Comparison of ENCODE assay signal across 14 cellular contexts in the genomic region with DNA sequence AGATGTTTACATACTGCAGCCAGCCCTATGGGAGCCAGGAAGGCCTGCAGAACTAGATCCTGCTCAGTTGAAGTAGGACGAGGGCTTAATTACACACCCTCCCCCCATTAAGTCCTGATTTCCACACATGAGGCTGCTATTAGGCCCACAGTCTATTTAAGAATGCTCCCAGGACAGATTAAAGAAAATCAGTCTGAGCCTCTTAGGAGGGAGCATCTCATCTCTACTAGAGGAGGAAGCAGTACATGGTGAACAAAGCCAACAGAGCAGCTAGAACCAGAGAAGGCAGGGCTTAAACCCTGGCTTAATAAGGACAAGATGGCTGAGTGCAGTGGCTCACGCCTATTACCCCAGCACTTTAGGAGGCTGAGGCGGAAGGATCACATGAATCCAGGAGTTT.
"Had no signal": no experiment of that assay in that cellular context is flagged by ENCODE, and none has a peak within 500 bp of the region (broad histone marks: within the 10 kb centered on the region; RNA-seq: fewer than 3 reads in every experiment).

No MANE protein-coding gene starts in this region.

- H3K4me3 Mint-ChIP-seq: naive B cell, T-helper 17 cell had no signal

- H3K27me3 ChIP-seq: adrenal gland, body of pancreas, transverse colon had no signal

- H3K9me3 Mint-ChIP-seq: naive B cell had no signal

- FAIRE-seq: small intestine had no signal

- H3K36me3 ChIP-seq: adrenal gland, transverse colon had no signal

- H3K27ac Mint-ChIP-seq: naive B cell, T-helper 17 cell had no signal

- H3K4me1 Mint-ChIP-seq: naive B cell, T-helper 17 cell had no signal

- H3K27ac ChIP-seq: adrenal gland, body of pancreas, transverse colon had no signal

- H3K4me1 ChIP-seq: transverse colon had no signal

- DNase-seq: activated CD4-positive, alpha-beta T cell treated with anti-CD3 and anti-CD28 coated beads, Interleukin-2, amount 50 U/mL, for 4 hours; activated T-cell treated with anti-CD3 and anti-CD28 coated beads, Interleukin-2, amount 50 U/mL, for 48 hours; adrenal gland; body of pancreas; cerebellar nuclear complex; hypothalamus; kidney glomerular epithelial cell; midbrain; naive B cell; right cardiac atrium; small intestine; substantia nigra; T-helper 17 cell; transverse colon had no signal

- H3K36me3 Mint-ChIP-seq: naive B cell had no signal

- H3K4me3 ChIP-seq: adrenal gland, body of pancreas, transverse colon had no signal

- H3K9me3 ChIP-seq: adrenal gland, body of pancreas, transverse colon had no signal
